In genomic region chr9:106218427-106218826, GRCh38 we compare ENCODE assay signal across 19 cellular contexts.
A peak's percentile ranks its signal among the peaks of the same experiment; 100 is the strongest.
DNase-seq lines count a peak whose midpoint lies in the region; ATAC-seq, FAIRE-seq and TF ChIP-seq lines count a peak whose summit lies in the region.
"Had no signal": no experiment of that assay in that cellular context is flagged by ENCODE, and none has a peak within 500 bp of the region (broad histone marks: within the 10 kb centered on the region; RNA-seq: fewer than 3 reads in every experiment).

No MANE protein-coding gene starts in this region.

- TF ChIP-seq CTCF in natural killer cell (IDR thresholded peaks at IDR 0.05) (no peak), HepG2 (CRISPR knock-in tag; IDR thresholded peaks at IDR 0.05) (no peak)

- TF ChIP-seq POLR2A in HepG2 (IDR thresholded peaks at IDR 0.05; ENCODE audit: insufficient read depth in 1 of 2, low read depth in 2 of 2, low read length in 2 of 2) = no peak

- no peaks in the 10 kb centered on the region for H3K9me3 ChIP-seq in HepG2 (ENCODE audit: low read length)
- H3K9me3 ChIP-seq: HAP-1, heart left ventricle had no signal

- POLR2A ChIA-PET in HepG2 (lab: Yijun Ruan, JAX) = no interaction called here

- peak; percentile 74 for ATAC-seq in GM18868 (IDR thresholded peaks at IDR 0.05; ENCODE audit: unreplicated experiment)
- peak; percentile 58 for ATAC-seq in GM21423 (IDR thresholded peaks at IDR 0.05; ENCODE audit: unreplicated experiment)
- ATAC-seq in HG03066 (IDR thresholded peaks at IDR 0.05; ENCODE audit: low read depth, unreplicated experiment) = peak; percentile 42
- ATAC-seq in natural killer cell = peak in 2 of 3 donors; percentile 49 to 50
- ATAC-seq in HepG2 = no peak
- ATAC-seq: heart left ventricle; naive thymus-derived CD4-positive, alpha-beta T cell had no signal

- H3K27me3 ChIP-seq in HepG2 (ENCODE audit: control insufficient read depth in 1 of 2, insufficient read depth in 2 of 2, low read length in 2 of 2) = no peaks in the 10 kb centered on the region
- H3K27me3 ChIP-seq: heart left ventricle had no signal

- CTCF ChIA-PET in HepG2 (lab: Yijun Ruan, JAX; ENCODE audit: low intra/inter-chr PET ratio, low total read pairs) = no interaction called here

- intact Hi-C loops in natural killer cell (cut with micrococcal nuclease) = no loop called here
- intact Hi-C loops in HepG2 (cut with micrococcal nuclease; ENCODE audit: unreplicated experiment) = no loop called here

- no peak overlapping the region for H2AFZ ChIP-seq in HepG2 (ENCODE audit: low read length)

- no peak overlapping the region for H3K9ac ChIP-seq in HepG2 (ENCODE audit: insufficient read depth, low read depth, low read length)

- no peaks in the 10 kb centered on the region for H3K36me3 Mint-ChIP-seq in natural killer cell
- H3K36me3 Mint-ChIP-seq: naive thymus-derived CD4-positive, alpha-beta T cell had no signal

- H3K4me1 Mint-ChIP-seq in natural killer cell = peaks cover 8 to 9% of the 10 kb centered on the region in 2 donors
- H3K4me1 Mint-ChIP-seq: activated CD4-positive, alpha-beta T cell treated with anti-CD3 and anti-CD28 coated beads, Interleukin-2, amount 10 ng/mL, durations not matched to agents 7 days and 5 days; naive thymus-derived CD4-positive, alpha-beta T cell had no signal

- no peak for FAIRE-seq in HepG2 (lab: Jason Lieb, UNC)
- FAIRE-seq: GM19239, islet of Langerhans had no signal

- H4K20me1 ChIP-seq in HepG2 (ENCODE audit: insufficient read depth, low read length) = no peaks in the 10 kb centered on the region

- TF ChIP-seq EP300 in HepG2 (IDR thresholded peaks at IDR 0.05; ENCODE audit: low read depth in 2 of 2, low read length in 2 of 2) = no peak
- no peak for TF ChIP-seq EP300 in HepG2 (CRISPR knock-in tag; IDR thresholded peaks at IDR 0.05; ENCODE audit: borderline replicate concordance)

- H3K79me2 ChIP-seq in HepG2 (ENCODE audit: insufficient read depth, low read length) = no peaks in the 10 kb centered on the region

- no peak for DNase-seq in natural killer cell
- no peak for DNase-seq in stimulated activated CD4-positive, alpha-beta T cell treated with anti-CD3 and anti-CD28 coated beads, Interleukin-1b, Interleukin-23, amount 100 ng/mL, for 48 hours
- DNase-seq in NCI-H187 treated with DMSO at 0.1 percent for 48 hours (lab: John Stamatoyannopoulos, UW) = no peak
- no peak for DNase-seq in HepG2 (ENCODE audit: low spot score)
- DNase-seq in stimulated activated CD4-positive, alpha-beta T cell treated with anti-CD3 and anti-CD28 coated beads, Interleukin-4, amount 100 ng/mL, for 24 hours = no peak
- DNase-seq: activated CD4-positive, alpha-beta T cell treated with anti-CD3 and anti-CD28 coated beads, Interleukin-2, amount 10 ng/mL, durations not matched to agents 7 days and 5 days; activated naive CD4-positive, alpha-beta T cell treated with Interleukin-2 at 50 U/mL for 16 hours; activated T-cell treated with anti-CD3 and anti-CD28 coated beads for 4 hours; aorta; heart left ventricle; naive thymus-derived CD4-positive, alpha-beta T cell; NCI-H226; NK-92 treated with Interleukin-12 subunit alpha and Interleukin-12 subunit beta, amount 100 ng/mL, for 24 hours had no signal

- no peak overlapping the region for H3K27ac ChIP-seq in HepG2 (ENCODE audit: extremely low read length, insufficient read depth, low read length)
- H3K27ac ChIP-seq: heart left ventricle had no signal

- peak overlapping the region; percentile 0 to 13 for H3K27ac Mint-ChIP-seq in natural killer cell
- H3K27ac Mint-ChIP-seq: activated CD4-positive, alpha-beta T cell treated with anti-CD3 and anti-CD28 coated beads, Interleukin-2, amount 10 ng/mL, durations not matched to agents 7 days and 5 days; naive thymus-derived CD4-positive, alpha-beta T cell had no signal

- H3K4me2 ChIP-seq in HepG2 (ENCODE audit: low read depth, low read length) = no peak overlapping the region

- no peak for TF ChIP-seq RAD21 in HepG2 (CRISPR knock-in tag; IDR thresholded peaks at IDR 0.05)

- in situ Hi-C loops in HepG2 (cut with HindIII; ENCODE audit: extremely low pct_ligation_motif_present, low pct_unique_long_range_greater_than_20kb) = no loop called here

- BruUV-seq in HepG2 (replicated peaks; lab: Mats Ljungman, UMichigan) = no TSS peak

- no peaks in the 10 kb centered on the region for H3K36me3 ChIP-seq in HepG2 (replicated peaks in 1 of 2; ENCODE audit: control insufficient read depth in 1 of 2, insufficient read depth in 2 of 2, low read length in 2 of 2)
- H3K36me3 ChIP-seq: HAP-1, heart left ventricle had no signal

- no peak overlapping the region for H3K4me3 ChIP-seq in HepG2 (replicated peaks in 1 of 3; ENCODE audit: insufficient read depth in 1 of 3, low read depth in 2 of 3, low read length in 3 of 3)
- H3K4me3 ChIP-seq: HAP-1, heart left ventricle had no signal

- H3K27me3 Mint-ChIP-seq in natural killer cell (ENCODE audit: low read depth in 2 of 2) = no peaks in the 10 kb centered on the region
- H3K27me3 Mint-ChIP-seq: activated CD4-positive, alpha-beta T cell treated with anti-CD3 and anti-CD28 coated beads, Interleukin-2, amount 10 ng/mL, durations not matched to agents 7 days and 5 days; naive thymus-derived CD4-positive, alpha-beta T cell had no signal

- no peak overlapping the region for H3K4me3 Mint-ChIP-seq in natural killer cell
- H3K4me3 Mint-ChIP-seq: activated CD4-positive, alpha-beta T cell treated with anti-CD3 and anti-CD28 coated beads, Interleukin-2, amount 10 ng/mL, durations not matched to agents 7 days and 5 days; naive thymus-derived CD4-positive, alpha-beta T cell had no signal

- 0% methylated on average over 3 of the region's 3 CpGs for WGBS in HepG2 (ENCODE audit: low lambda C conversion rate)

- no peaks in the 10 kb centered on the region for H3K4me1 ChIP-seq in HepG2 (ENCODE audit: insufficient read depth, low read length)
- H3K4me1 ChIP-seq: heart left ventricle had no signal

- no peaks in the 10 kb centered on the region for H3K9me3 Mint-ChIP-seq in natural killer cell
- H3K9me3 Mint-ChIP-seq: activated CD4-positive, alpha-beta T cell treated with anti-CD3 and anti-CD28 coated beads, Interleukin-2, amount 10 ng/mL, durations not matched to agents 7 days and 5 days had no signal

TF ChIP-seq in HepG2, 621 proteins besides CTCF, POLR2A, EP300 and RAD21 (continues in another document):
- TF ChIP-seq ZNF589 (CRISPR knock-in tag; conservative IDR thresholded peaks at IDR 0.05) (no peak), HNF4A (CRISPR knock-in tag; IDR thresholded peaks at IDR 0.05) (no peak), KIAA2018 (CRISPR knock-in tag; IDR thresholded peaks at IDR 0.05; ENCODE audit: borderline replicate concordance) (no peak), SP140L (CRISPR knock-in tag; IDR thresholded peaks at IDR 0.05; ENCODE audit: borderline replicate concordance) (no peak)
